In the genomic region with DNA sequence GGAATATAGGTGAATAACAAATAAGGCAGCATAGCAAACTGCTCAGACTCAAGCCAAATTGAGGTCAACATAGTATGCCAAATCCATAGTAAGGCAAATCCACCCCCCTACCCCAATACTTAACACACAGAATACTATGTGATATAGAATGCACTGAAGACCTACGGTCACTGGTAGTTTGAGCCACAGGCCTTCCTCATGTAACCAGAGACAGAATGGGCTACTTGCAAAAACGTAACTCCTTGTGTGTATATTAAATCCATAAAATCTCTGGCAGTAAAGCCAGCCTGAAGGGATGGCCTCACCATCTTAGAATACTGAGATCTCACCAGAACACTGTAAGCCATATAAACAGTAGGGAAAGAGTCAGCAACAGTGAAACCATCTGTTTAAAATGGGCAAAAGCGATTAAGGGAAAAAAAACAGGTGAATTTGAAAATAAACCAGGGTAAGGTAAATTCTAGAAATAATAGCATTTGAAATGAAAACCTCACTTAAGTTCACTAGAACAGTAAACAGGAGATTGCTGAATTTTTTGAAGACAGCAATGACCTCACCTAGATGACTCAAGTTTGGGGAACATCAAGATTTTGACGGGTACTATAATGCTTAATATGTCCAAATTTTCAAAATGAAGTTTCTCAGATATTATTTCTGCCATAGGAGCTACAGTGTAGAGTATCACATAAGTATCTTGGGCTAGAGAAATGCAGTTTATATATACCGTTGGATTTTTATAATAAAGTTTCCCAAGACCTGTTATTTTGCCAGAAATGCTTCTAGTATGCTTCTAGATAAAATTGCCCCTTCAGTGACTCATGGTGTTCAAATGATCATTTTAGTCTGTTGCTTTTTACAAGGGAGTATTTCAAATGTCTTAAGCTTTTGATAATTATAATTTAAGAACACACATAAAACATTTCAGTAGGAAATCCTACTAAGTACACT, we compare ENCODE assay signal across 10 cellular contexts. TPM values are rescaled to one million over a fixed set of nuclear protein-coding genes. Genes with fewer than 3 reads are reported as not detected.
DNase-seq lines count a peak whose midpoint lies in the region; ATAC-seq and TF ChIP-seq lines count a peak whose summit lies in the region.
"Had no signal": no experiment of that assay in that cellular context is flagged by ENCODE, and none has a peak within 500 bp of the region (broad histone marks: within the 10 kb centered on the region; RNA-seq: fewer than 3 reads in every experiment).

No MANE protein-coding gene starts in this region.

- H3K4me1 Mint-ChIP-seq in CD14-positive monocyte (peaks cover 31% of the 10 kb centered on the region), T-cell (peaks cover 81 to 89% (median 88%) of the 10 kb centered on the region in 3 donors), immature natural killer cell (peaks cover 75 to 95% of the 10 kb centered on the region in 2 donors)

- ATAC-seq in GM18505 (IDR thresholded peaks at IDR 0.05; ENCODE audit: unreplicated experiment) (no peak), T-cell (replicated peaks in 1 of 4) (peak in 1 of 4 experiments; percentile 13)

- H3K4me3 Mint-ChIP-seq in CD14-positive monocyte = no peak overlapping the region
- H3K4me3 Mint-ChIP-seq in T-cell = peak overlapping the region in 1 of 3 donors; percentile 20
- H3K4me3 Mint-ChIP-seq in immature natural killer cell = peak overlapping the region in 2 of 5 donors; percentile 10 to 19

- H3K36me3 Mint-ChIP-seq in CD14-positive monocyte = peaks cover 25 to 43% of the 10 kb centered on the region in 2 donors
- peaks cover 57% of the 10 kb centered on the region for H3K36me3 Mint-ChIP-seq in T-cell
- peaks cover 10 to 40% (median 30%) of the 10 kb centered on the region in 3 donors for H3K36me3 Mint-ChIP-seq in immature natural killer cell

- peaks cover 0 to 27% of the 10 kb centered on the region in 2 donors for H3K4me1 ChIP-seq in adrenal gland (replicated peaks in 1 of 2)

- H3K27ac ChIP-seq in adrenal gland = no peak overlapping the region

- peak overlapping the region in 4 of 7 donors; percentile 12 to 71 (median 56) for H3K27ac Mint-ChIP-seq in CD14-positive monocyte
- H3K27ac Mint-ChIP-seq in T-cell = peak overlapping the region; percentile 35 to 69
- H3K27ac Mint-ChIP-seq in immature natural killer cell = peak overlapping the region; percentile 31 to 86 (median 76)

- H3K27me3 Mint-ChIP-seq in CD14-positive monocyte (ENCODE audit: low read depth in 3 of 3) (no peaks in the 10 kb centered on the region), T-cell (no peaks in the 10 kb centered on the region), immature natural killer cell (ENCODE audit: low read depth in 3 of 3) (peaks cover 4 to 28% (median 20%) of the 10 kb centered on the region in 3 donors)

- peaks cover 0 to 40% of the 10 kb centered on the region in 2 donors for H3K36me3 ChIP-seq in adrenal gland (replicated peaks in 1 of 2)

- no peaks in the 10 kb centered on the region for H3K9me3 Mint-ChIP-seq in CD14-positive monocyte
- peaks cover 0 to 6% (median 0%) of the 10 kb centered on the region in 3 donors for H3K9me3 Mint-ChIP-seq in T-cell
- H3K9me3 Mint-ChIP-seq in immature natural killer cell = no peaks in the 10 kb centered on the region

- POLR2A ChIA-PET in T-cell (lab: Charles Lee) = interaction anchor here (0.8 to 3.9 kb wide), 8 partner anchors 8 to 31 kb away, joined by 3 to 58 read pairs (median 8); a partner anchor contains a TSS

- no peak for DNase-seq in CD14-positive monocyte (ENCODE audit: low spot score)
- no peak for DNase-seq in T-cell
- DNase-seq in immature natural killer cell = no peak
- DNase-seq in adrenal gland = no peak
- DNase-seq in posterior vena cava (ENCODE audit: low spot score) = no peak
- DNase-seq in NCI-H510A treated with DMSO at 0.1 percent for 48 hours (lab: John Stamatoyannopoulos, UW) = no peak
- DNase-seq in NCI-H1092 treated with DMSO at 0.1 percent for 48 hours (lab: John Stamatoyannopoulos, UW) = no peak
- DNase-seq: DMS153, NCI-H1417 treated with DMSO at 0.1 percent for 48 hours had no signal

- TF ChIP-seq POLR2A in GM18505 (IDR thresholded peaks at IDR 0.05; ENCODE audit: borderline replicate concordance, extremely low read depth, insufficient read depth, insufficient read length) (peak; percentile 24), adrenal gland (IDR thresholded peaks at IDR 0.05) (no peak)

- intact Hi-C loops in CD14-positive monocyte (cut with micrococcal nuclease) (no loop called here), adrenal gland (cut with DNase I) (no loop called here), posterior vena cava (cut with DNase I) (no loop called here)

- H3K4me3 ChIP-seq in adrenal gland = no peak overlapping the region

- H3K27me3 ChIP-seq in adrenal gland = no peaks in the 10 kb centered on the region

- WGBS in adrenal gland, 4 donors = 82 to 86% (median 84%) methylated on average over 5 of the region's 5 CpGs

- CTCF ChIA-PET in T-cell (lab: Charles Lee) = interaction anchor here (0.6 to 3.2 kb wide), 2 partner anchors 11 to 104 kb away, joined by 3 to 38 read pairs; no protein-coding TSS in a partner anchor

- TF ChIP-seq CTCF in CD14-positive monocyte (IDR thresholded peaks at IDR 0.05) = no peak
- no peak for TF ChIP-seq CTCF in adrenal gland (IDR thresholded peaks at IDR 0.05)

- no peaks in the 10 kb centered on the region for H3K9me3 ChIP-seq in adrenal gland (replicated peaks in 1 of 3)

RNA-seq across cellular contexts. Expression of a gene that starts 13.9 kb away (rescaled TPM):
- polyA plus RNA-seq in CD14-positive monocyte (100 to 1,000 TPM; 269 to 391 TPM), immature natural killer cell (100 to 1,000 TPM; 442 to 823 (median 643) TPM), adrenal gland (1,000 to 10,000 TPM in 2 of 3 donors, 100 to 1,000 TPM in 1; 987 to 1,201 (median 1,150) TPM)
- total RNA-seq in T-cell (100 to 1,000 TPM; 388 to 478 (median 411) TPM), adrenal gland (100 to 1,000 TPM in 7 of 8 donors, 10 to 100 TPM in 1; 98.1 to 413 (median 267) TPM), posterior vena cava (100 to 1,000 TPM; 269 to 275 TPM)

RNA-seq across cellular contexts. Expression of a gene that starts 14.9 kb away (rescaled TPM):
- 10 to 100 TPM; 63.7 to 78.1 TPM for polyA plus RNA-seq in CD14-positive monocyte
- total RNA-seq in T-cell = 100 to 1,000 TPM; 106 to 155 (median 148) TPM
- polyA plus RNA-seq in immature natural killer cell = 100 to 1,000 TPM in 2 of 3 donors, 10 to 100 TPM in 1; 86.1 to 121 (median 103) TPM
- total RNA-seq in adrenal gland = 100 to 1,000 TPM in 4 of 8 donors, 10 to 100 TPM in 4; 35.2 to 164 (median 87.8) TPM
- 100 to 1,000 TPM in 1 of 3 donors, 10 to 100 TPM in 2; 67.4 to 203 (median 74.1) TPM for polyA plus RNA-seq in adrenal gland
- total RNA-seq in posterior vena cava = 10 to 100 TPM; 74.2 to 94.8 TPM

RNA-seq across cellular contexts. Expression of a gene that starts 34.6 kb away (rescaled TPM):
- polyA plus RNA-seq in CD14-positive monocyte (10 to 100 TPM; 10.6 to 17.2 TPM), immature natural killer cell (1 to 10 TPM; 3.5 to 5.5 (median 4.5) TPM), adrenal gland (under 1 TPM; 0.48 to 0.77 (median 0.60) TPM)
- total RNA-seq in T-cell (1 to 10 TPM; 1.8 to 6.2 (median 5.1) TPM), adrenal gland (1 to 10 TPM in 4 of 8 donors, under 1 TPM in 4; 0.16 to 4.0 (median 0.96) TPM), posterior vena cava (1 to 10 TPM; 1.8 to 2.0 TPM)
